27 cellular contexts compared by ENCODE assay signal in genomic region chr7:156318426-156318825, GRCh38.
"Had no signal": no experiment of that assay in that cellular context is flagged by ENCODE, and none has a peak within 500 bp of the region (broad histone marks: within the 10 kb centered on the region; RNA-seq: fewer than 3 reads in every experiment).

No MANE protein-coding gene starts in this region.

- FAIRE-seq: astrocyte had no signal

- H3K4me1 ChIP-seq: esophagus muscularis mucosa, heart right ventricle, prostate gland, stomach, tibial artery, upper lobe of right lung had no signal

- ATAC-seq: heart right ventricle; stimulated activated naive B cell treated with anti-CD40 and anti-IgM and Interleukin-4, amounts not matched to agents 10 μg/mL and 1 μg/mL and 100 μg/mL, for 72 hours; T-helper 17 cell had no signal

- H3K9me3 ChIP-seq: neutrophil, prostate gland had no signal

- H3K27me3 ChIP-seq: neutrophil, stomach, tibial artery, upper lobe of right lung had no signal

- H3K4me3 ChIP-seq: esophagus muscularis mucosa, heart right ventricle, prostate gland, stomach, tibial artery, upper lobe of right lung had no signal

- H3K27ac ChIP-seq: esophagus muscularis mucosa, heart right ventricle, neutrophil, prostate gland, stomach, tibial artery, upper lobe of right lung had no signal

- DNase-seq: activated CD4-positive, alpha-beta memory T cell treated with anti-CD3 and anti-CD28 coated beads for 36 hours; activated CD4-positive, alpha-beta T cell treated with anti-CD3 and anti-CD28 coated beads, Interleukin-2, amount 10 ng/mL, durations not matched to agents 24 days and 14 days; activated CD4-positive, CD25-positive, alpha-beta regulatory T cell treated with anti-CD3 and anti-CD28 coated beads, Interleukin-2, amount 50 U/mL, for 72 hours; activated CD8-positive, alpha-beta memory T cell treated with anti-CD3 and anti-CD28 coated beads, Interleukin-2, amount 50 U/mL, for 4 hours; activated effector memory CD4-positive, alpha-beta T cell treated with anti-CD3 and anti-CD28 coated beads, Interleukin-2, amount 50 U/mL, for 16 hours; activated naive CD4-positive, alpha-beta T cell treated with anti-CD3 and anti-CD28 coated beads, Interleukin-2, amount 50 U/mL, for 16 hours; activated T-cell treated with anti-CD3 and anti-CD28 coated beads, Interleukin-2, amount 50 U/mL, for 1 hour; amniotic stem cell; caudate nucleus; cortex of kidney; foreskin melanocyte; heart right ventricle; naive B cell; nephron progenitor cell; retina; stimulated activated CD4-positive, alpha-beta T cell treated with anti-CD3 and anti-CD28 coated beads, Interleukin-15, amount 100 ng/mL, for 24 hours; stimulated activated CD4-positive, alpha-beta T cell treated with anti-CD3 and anti-CD28 coated beads, Interleukin-2, amount 100 ng/mL, for 24 hours; stimulated activated naive B cell treated with anti-CD40 and anti-IgM and Interleukin-4, amounts not matched to agents 10 μg/mL and 1 μg/mL and 100 μg/mL, for 72 hours; stomach; T-helper 17 cell; T1000; tibial artery; upper lobe of right lung had no signal

- H3K36me3 ChIP-seq: esophagus muscularis mucosa, heart right ventricle, neutrophil, prostate gland, stomach, tibial artery, upper lobe of right lung had no signal
